In genomic region chr5:178439411-178440162, GRCh38 we compare ENCODE assay signal across 20 cellular contexts.
"Had no signal": no experiment of that assay in that cellular context is flagged by ENCODE, and none has a peak within 500 bp of the region (broad histone marks: within the 10 kb centered on the region; RNA-seq: fewer than 3 reads in every experiment).

No MANE protein-coding gene starts in this region.

- ATAC-seq: gastroesophageal sphincter, heart left ventricle, left cardiac atrium, psoas muscle had no signal

- H3K27me3 Mint-ChIP-seq: naive B cell had no signal

- H3K27ac Mint-ChIP-seq: activated CD4-positive, alpha-beta memory T cell treated with anti-CD3 and anti-CD28 coated beads, Interleukin-2, amount 10 ng/mL, durations not matched to agents 7 days and 5 days; activated naive CD4-positive, alpha-beta T cell treated with anti-CD3 and anti-CD28 coated beads, Interleukin-2, amount 10 ng/mL, durations not matched to agents 7 days and 5 days; endodermal cell; stimulated activated naive CD8-positive, alpha-beta T cell treated with anti-CD3 and anti-CD28 coated beads, Interleukin-15, Interleukin-2, amounts not matched to agents 100 ng/mL and 50 ng/mL, for 24 hours had no signal

- H3K4me3 Mint-ChIP-seq: activated CD4-positive, alpha-beta memory T cell treated with anti-CD3 and anti-CD28 coated beads, Interleukin-2, amount 10 ng/mL, durations not matched to agents 7 days and 5 days; activated naive CD4-positive, alpha-beta T cell treated with anti-CD3 and anti-CD28 coated beads, Interleukin-2, amount 10 ng/mL, durations not matched to agents 7 days and 5 days; endodermal cell; naive B cell; stimulated activated naive CD8-positive, alpha-beta T cell treated with anti-CD3 and anti-CD28 coated beads, Interleukin-15, Interleukin-2, amounts not matched to agents 100 ng/mL and 50 ng/mL, for 24 hours had no signal

- H3K9me3 Mint-ChIP-seq: activated CD4-positive, alpha-beta memory T cell treated with anti-CD3 and anti-CD28 coated beads, Interleukin-2, amount 10 ng/mL, durations not matched to agents 7 days and 5 days; activated naive CD4-positive, alpha-beta T cell treated with anti-CD3 and anti-CD28 coated beads, Interleukin-2, amount 10 ng/mL, durations not matched to agents 7 days and 5 days; endodermal cell; naive B cell; stimulated activated naive CD8-positive, alpha-beta T cell treated with anti-CD3 and anti-CD28 coated beads, Interleukin-15, Interleukin-2, amounts not matched to agents 100 ng/mL and 50 ng/mL, for 24 hours had no signal

- DNase-seq: activated CD4-positive, alpha-beta memory T cell treated with anti-CD3 and anti-CD28 coated beads, Interleukin-2, amount 10 ng/mL, durations not matched to agents 7 days and 5 days; activated CD4-positive, alpha-beta T cell treated with anti-CD3 and anti-CD28 coated beads for 4 hours; activated CD4-positive, CD25-positive, alpha-beta regulatory T cell; activated naive CD4-positive, alpha-beta T cell treated with anti-CD3 and anti-CD28 coated beads, Interleukin-2, amount 10 ng/mL, durations not matched to agents 7 days and 5 days; amygdala; colonic mucosa; heart left ventricle; islet precursor cell; left cardiac atrium; mesenchymal stem cell; naive B cell; ovary; psoas muscle; stimulated activated CD4-positive, alpha-beta T cell treated with anti-CD3 and anti-CD28 coated beads, Interleukin-12 subunit alpha, Interleukin-12 subunit beta, amount 100 ng/mL, for 4 hours; stimulated activated CD4-positive, alpha-beta T cell treated with anti-CD3 and anti-CD28 coated beads, Interleukin-4, amount 100 ng/mL, for 4 hours; substantia nigra; T1000 had no signal

- H3K36me3 Mint-ChIP-seq: activated naive CD4-positive, alpha-beta T cell treated with anti-CD3 and anti-CD28 coated beads, Interleukin-2, amount 10 ng/mL, durations not matched to agents 7 days and 5 days; naive B cell had no signal
